ENCODE assay signal across 11 cellular contexts in the genomic region with DNA sequence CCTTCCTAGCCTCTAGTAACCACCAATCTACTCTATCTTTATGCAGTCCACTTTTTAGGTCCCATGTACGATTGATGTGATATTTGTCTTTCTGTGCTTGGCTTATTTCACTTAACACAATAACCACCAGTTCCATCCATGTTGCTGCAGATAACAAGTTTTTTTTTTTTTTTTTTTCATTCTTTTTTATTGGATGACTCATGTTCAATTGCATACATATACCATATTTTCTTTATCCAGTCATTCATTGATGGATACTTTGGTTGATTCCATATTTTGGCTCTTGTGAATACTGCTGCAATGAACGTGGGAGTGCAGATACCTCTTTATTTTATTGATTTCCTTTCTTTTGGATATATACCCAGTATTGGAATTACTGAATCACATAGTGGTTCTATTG.
"Had no signal": no experiment of that assay in that cellular context is flagged by ENCODE, and none has a peak within 500 bp of the region (broad histone marks: within the 10 kb centered on the region; RNA-seq: fewer than 3 reads in every experiment).

No MANE protein-coding gene starts in this region.

- H3K9ac ChIP-seq: GM23248 had no signal

- H2AFZ ChIP-seq: GM23248, GM23338 had no signal

- H3K4me1 ChIP-seq: HAP-1 had no signal

- H3K4me3 Mint-ChIP-seq: GM23338, H9, HFFc6 had no signal

- H3K9me3 ChIP-seq: HAP-1 had no signal

- H3K27ac ChIP-seq: GM23248 had no signal

- H3K4me2 ChIP-seq: GM23338 had no signal

- ATAC-seq: GM23338, HCT116 had no signal

- H3K27ac Mint-ChIP-seq: GM23338, H9, HFFc6 had no signal

- FAIRE-seq: H1, H54 had no signal

- H3K36me3 ChIP-seq: HAP-1 had no signal

- DNase-seq: GM23248, GOT3, H7, H9, HCEC 1CT, HFFc6 had no signal

- H3K4me3 ChIP-seq: GM23248, GM23338, HAP-1 had no signal
